Comparison of ENCODE assay signal across 7 cellular contexts in genomic region chr7:47603514-47604255, GRCh38. TPM values are rescaled to one million over a fixed set of nuclear protein-coding genes. Genes with fewer than 3 reads are reported as not detected.
A peak's percentile ranks its signal among the peaks of the same experiment; 100 is the strongest.
DNase-seq lines count a peak whose midpoint lies in the region; ATAC-seq and TF ChIP-seq lines count a peak whose summit lies in the region.
"Not testable (repeated sequence)": the region's sequence is repeated elsewhere in the genome, so short reads cannot be mapped to it uniquely, and the experiment has no call there.

No MANE protein-coding gene starts in this region.

- TF ChIP-seq CTCF in SK-N-SH (IDR thresholded peaks at IDR 0.05); right lobe of liver (IDR thresholded peaks at IDR 0.05); osteoblast (IDR thresholded peaks at IDR 0.05; ENCODE audit: extremely low read depth, low read depth, low read length): not testable (repeated sequence)

- TF ChIP-seq POLR2A in right lobe of liver (IDR thresholded peaks at IDR 0.05), result not testable (repeated sequence)

- ATAC-seq in right lobe of liver, result not testable (repeated sequence)

- H3K9ac ChIP-seq in SK-N-SH; subcutaneous abdominal adipose tissue (ENCODE audit: low read length in 5 of 5): not testable (repeated sequence)

- H4K20me1 ChIP-seq in SK-N-SH (ENCODE audit: insufficient read depth); osteoblast (ENCODE audit: insufficient read depth, low read length): not testable (repeated sequence)

- not testable (repeated sequence) for H3K9me3 ChIP-seq in SK-N-SH; right lobe of liver; osteoblast (ENCODE audit: low read depth, low read length); subcutaneous abdominal adipose tissue (ENCODE audit: control insufficient read depth in 5 of 5, low read length in 5 of 5)

- not testable (repeated sequence) for H2AFZ ChIP-seq in ACC112 (ENCODE audit: low read length, unreplicated experiment); SK-N-SH (ENCODE audit: low read depth); osteoblast (ENCODE audit: low read length)

- peak; percentile 14 for DNase-seq in MV-4-11 (lab: John Stamatoyannopoulos, UW)
- DNase-seq in SK-N-SH; epithelial cell of prostate (ENCODE audit: low read depth, low spot score); right lobe of liver; osteoblast (ENCODE audit: insufficient read length, low spot score, missing footprints): not testable (repeated sequence)

- 89% methylated on average over 13 of the region's 13 CpGs for WGBS in SK-N-SH (ENCODE audit: low lambda C conversion rate)
- WGBS in right lobe of liver (ENCODE audit: insufficient coverage, low coverage, low lambda C conversion rate, missing lambda C conversion rate), result 73% methylated on average over 13 of the region's 13 CpGs

- not testable (repeated sequence) for TF ChIP-seq RAD21 in SK-N-SH (IDR thresholded peaks at IDR 0.05; ENCODE audit: low read length)

- POLR2A ChIA-PET in SK-N-SH (lab: Yijun Ruan, JAX), result not testable (repeated sequence)

- H3K4me1 ChIP-seq in ACC112 (ENCODE audit: control insufficient read depth, insufficient read depth, low read length, unreplicated experiment) (peaks cover 58% of the 10 kb centered on the region), SK-N-SH (ENCODE audit: control insufficient read depth in 1 of 2, insufficient read depth in 2 of 2, low read depth in 1 of 2, low read length in 1 of 2) (peaks cover 5 to 31% of the 10 kb centered on the region in 2 experiments; a peak in 3 of 4 replicates), right lobe of liver (peaks cover 4 to 61% (median 30%) of the 10 kb centered on the region in 4 donors), osteoblast (ENCODE audit: insufficient read depth, low read length) (peaks cover 49% of the 10 kb centered on the region), subcutaneous abdominal adipose tissue (ENCODE audit: control insufficient read depth in 5 of 5, insufficient read depth in 5 of 5, low read length in 5 of 5) (peaks cover 6 to 55% (median 42%) of the 10 kb centered on the region in 5 donors)

- H3K27me3 ChIP-seq in ACC112 (ENCODE audit: insufficient read depth, low read length); SK-N-SH (ENCODE audit: insufficient read depth); right lobe of liver; osteoblast (ENCODE audit: insufficient read depth, low read length); subcutaneous abdominal adipose tissue (ENCODE audit: control insufficient read depth in 5 of 5, insufficient read depth in 4 of 5, low read length in 5 of 5): not testable (repeated sequence)

- intact Hi-C loops in right lobe of liver (cut with DNase I), result not testable (repeated sequence)

- H3K4me3 ChIP-seq in ACC112 (ENCODE audit: low read depth, low read length); SK-N-SH (ENCODE audit: low read depth in 2 of 2, low read length in 1 of 2); right lobe of liver; osteoblast (ENCODE audit: insufficient read depth, low read length); subcutaneous abdominal adipose tissue (ENCODE audit: low read depth in 1 of 5, low read length in 5 of 5): not testable (repeated sequence)

- H3K4me2 ChIP-seq in SK-N-SH; osteoblast (ENCODE audit: insufficient read depth, low read length): not testable (repeated sequence)

- H3K27ac ChIP-seq in ACC112 (ENCODE audit: low read depth, low read length) (peak overlapping the region; percentile 90), SK-N-SH (ENCODE audit: low read depth in 2 of 2, low read length in 1 of 2) (peak overlapping the region; percentile 56 to 69; a peak in 3 of 4 replicates), epithelial cell of prostate (peak overlapping the region; percentile 72), right lobe of liver (peak overlapping the region; percentile 19 to 77 (median 45)), osteoblast (ENCODE audit: low read depth, low read length) (peak overlapping the region; percentile 88), subcutaneous abdominal adipose tissue (ENCODE audit: low read depth, low read length) (peak overlapping the region; percentile 90)

- not testable (repeated sequence) for H3K79me2 ChIP-seq in ACC112 (ENCODE audit: control insufficient read depth, insufficient read depth, low read length, unreplicated experiment); SK-N-SH (ENCODE audit: insufficient read depth); osteoblast (ENCODE audit: insufficient read depth, low read length)

- H3K36me3 ChIP-seq in ACC112 (ENCODE audit: insufficient read depth, low read length); SK-N-SH (replicated peaks in 1 of 2; ENCODE audit: control insufficient read depth in 1 of 2, insufficient read depth in 2 of 2, low read length in 1 of 2); right lobe of liver; osteoblast (ENCODE audit: insufficient read depth, low read length); subcutaneous abdominal adipose tissue (ENCODE audit: control insufficient read depth in 5 of 5, insufficient read depth in 5 of 5, low read length in 5 of 5): not testable (repeated sequence)

- peaks cover 20% of the 10 kb centered on the region for H3F3A ChIP-seq in SK-N-SH (replicated peaks; ENCODE audit: insufficient read depth)

- not testable (repeated sequence) for TF ChIP-seq EP300 in SK-N-SH (IDR thresholded peaks at IDR 0.05; ENCODE audit: borderline replicate concordance in 1 of 2, low read depth in 1 of 2, low read length in 1 of 2)

- CTCF ChIA-PET in SK-N-SH (lab: Yijun Ruan, JAX), result interaction anchor here (0.9 kb wide), 1 partner anchor 11 kb away, joined by 3 read pairs; no protein-coding TSS in a partner anchor

- H3K9me2 ChIP-seq in SK-N-SH, result not testable (repeated sequence)

RNA-seq across cellular contexts. Expression of gene TNS3, which starts 21.8 kb away (rescaled TPM):
- 68.8 and 72.3 TPM in 2 replicates for polyA plus RNA-seq in SK-N-SH (2012; rRNA removed)
- 48.8 and 60.8 TPM in 2 replicates for polyA plus RNA-seq in SK-N-SH (2012; cell fraction: cytosol; rRNA removed)
- polyA plus RNA-seq in SK-N-SH (2012; cell fraction: nucleus; rRNA removed), result 141 and 170 TPM in 2 replicates
- total RNA-seq in right lobe of liver (10 to 100 TPM; 51.2 to 95.0 (median 58.4) TPM), osteoblast (67.3 and 88.1 TPM in 2 replicates)
